1 cellular context compared by ENCODE assay signal in genomic region chr4:89298788-89299152, GRCh38.
TF ChIP-seq lines count a peak whose summit lies in the region.

No MANE protein-coding gene starts in this region.

TF ChIP-seq in HEK293, 187 proteins besides CTCF, POLR2A, EP300 and RAD21 (continued from another document and continues in another):
- TF ChIP-seq, protein P1, sequence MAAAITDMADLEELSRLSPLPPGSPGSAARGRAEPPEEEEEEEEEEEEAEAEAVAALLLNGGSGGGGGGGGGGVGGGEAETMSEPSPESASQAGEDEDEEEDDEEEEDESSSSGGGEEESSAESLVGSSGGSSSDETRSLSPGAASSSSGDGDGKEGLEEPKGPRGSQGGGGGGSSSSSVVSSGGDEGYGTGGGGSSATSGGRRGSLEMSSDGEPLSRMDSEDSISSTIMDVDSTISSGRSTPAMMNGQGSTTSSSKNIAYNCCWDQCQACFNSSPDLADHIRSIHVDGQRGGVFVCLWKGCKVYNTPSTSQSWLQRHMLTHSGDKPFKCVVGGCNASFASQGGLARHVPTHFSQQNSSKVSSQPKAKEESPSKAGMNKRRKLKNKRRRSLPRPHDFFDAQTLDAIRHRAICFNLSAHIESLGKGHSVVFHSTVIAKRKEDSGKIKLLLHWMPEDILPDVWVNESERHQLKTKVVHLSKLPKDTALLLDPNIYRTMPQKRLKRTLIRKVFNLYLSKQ (tag by site-specific recombination; IDR thresholded peaks at IDR 0.05; ENCODE audit: borderline replicate concordance): no peak
- no peak for TF ChIP-seq ZNF704 (tag by site-specific recombination; IDR thresholded peaks at IDR 0.05)
- TF ChIP-seq ZNF302 (tag by site-specific recombination; IDR thresholded peaks at IDR 0.05; ENCODE audit: low read depth): no peak
- TF ChIP-seq ZNF184 (tag by site-specific recombination; IDR thresholded peaks at IDR 0.05): no peak
- no peak for TF ChIP-seq ZBTB17 (tag by site-specific recombination; IDR thresholded peaks at IDR 0.05)
- TF ChIP-seq, protein P2, sequence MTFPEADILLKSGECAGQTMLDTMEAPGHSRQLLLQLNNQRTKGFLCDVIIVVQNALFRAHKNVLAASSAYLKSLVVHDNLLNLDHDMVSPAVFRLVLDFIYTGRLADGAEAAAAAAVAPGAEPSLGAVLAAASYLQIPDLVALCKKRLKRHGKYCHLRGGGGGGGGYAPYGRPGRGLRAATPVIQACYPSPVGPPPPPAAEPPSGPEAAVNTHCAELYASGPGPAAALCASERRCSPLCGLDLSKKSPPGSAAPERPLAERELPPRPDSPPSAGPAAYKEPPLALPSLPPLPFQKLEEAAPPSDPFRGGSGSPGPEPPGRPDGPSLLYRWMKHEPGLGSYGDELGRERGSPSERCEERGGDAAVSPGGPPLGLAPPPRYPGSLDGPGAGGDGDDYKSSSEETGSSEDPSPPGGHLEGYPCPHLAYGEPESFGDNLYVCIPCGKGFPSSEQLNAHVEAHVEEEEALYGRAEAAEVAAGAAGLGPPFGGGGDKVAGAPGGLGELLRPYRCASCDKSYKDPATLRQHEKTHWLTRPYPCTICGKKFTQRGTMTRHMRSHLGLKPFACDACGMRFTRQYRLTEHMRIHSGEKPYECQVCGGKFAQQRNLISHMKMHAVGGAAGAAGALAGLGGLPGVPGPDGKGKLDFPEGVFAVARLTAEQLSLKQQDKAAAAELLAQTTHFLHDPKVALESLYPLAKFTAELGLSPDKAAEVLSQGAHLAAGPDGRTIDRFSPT (tag by site-specific recombination; IDR thresholded peaks at IDR 0.05): no peak
- TF ChIP-seq ZFHX2 (tag by site-specific recombination; conservative IDR thresholded peaks at IDR 0.05): no peak
- TF ChIP-seq ZNF155 (tag by site-specific recombination; IDR thresholded peaks at IDR 0.05): no peak
- no peak for TF ChIP-seq ZNF596 (tag by site-specific recombination; IDR thresholded peaks at IDR 0.05)
- no peak for TF ChIP-seq ZNF391 (tag by site-specific recombination; IDR thresholded peaks at IDR 0.05; ENCODE audit: borderline replicate concordance, low read depth)
- TF ChIP-seq ZNF274 (IDR thresholded peaks at IDR 0.05; ENCODE audit: low read length): no peak
- no peak for TF ChIP-seq ZNF274 (tag by site-specific recombination; IDR thresholded peaks at IDR 0.05; ENCODE audit: borderline replicate concordance)
- no peak for TF ChIP-seq ZNF416 (tag by site-specific recombination; IDR thresholded peaks at IDR 0.05)
- peak; percentile 73 for TF ChIP-seq ZBTB44 (tag by site-specific recombination; IDR thresholded peaks at IDR 0.05)
- no peak for TF ChIP-seq ZNF138 (tag by site-specific recombination; IDR thresholded peaks at IDR 0.05; ENCODE audit: borderline replicate concordance)
- TF ChIP-seq ZNF660 (tag by site-specific recombination; IDR thresholded peaks at IDR 0.05): 0 out of 2 replicates have a peak, but pooled peaks have one; percentile 45
- TF ChIP-seq MZF1 (tag by site-specific recombination; IDR thresholded peaks at IDR 0.05; ENCODE audit: borderline replicate concordance): no peak
- no peak for TF ChIP-seq ZNF121 (tag by site-specific recombination; IDR thresholded peaks at IDR 0.05)
- TF ChIP-seq ZNF677 (tag by site-specific recombination; IDR thresholded peaks at IDR 0.05): no peak
- no peak for TF ChIP-seq ZNF555 (tag by site-specific recombination; conservative IDR thresholded peaks at IDR 0.05)
- TF ChIP-seq KLF9 (tag by site-specific recombination; IDR thresholded peaks at IDR 0.05; ENCODE audit: low read depth): no peak
- no peak for TF ChIP-seq ZNF837 (tag by site-specific recombination; IDR thresholded peaks at IDR 0.05)
- TF ChIP-seq, protein P3, sequence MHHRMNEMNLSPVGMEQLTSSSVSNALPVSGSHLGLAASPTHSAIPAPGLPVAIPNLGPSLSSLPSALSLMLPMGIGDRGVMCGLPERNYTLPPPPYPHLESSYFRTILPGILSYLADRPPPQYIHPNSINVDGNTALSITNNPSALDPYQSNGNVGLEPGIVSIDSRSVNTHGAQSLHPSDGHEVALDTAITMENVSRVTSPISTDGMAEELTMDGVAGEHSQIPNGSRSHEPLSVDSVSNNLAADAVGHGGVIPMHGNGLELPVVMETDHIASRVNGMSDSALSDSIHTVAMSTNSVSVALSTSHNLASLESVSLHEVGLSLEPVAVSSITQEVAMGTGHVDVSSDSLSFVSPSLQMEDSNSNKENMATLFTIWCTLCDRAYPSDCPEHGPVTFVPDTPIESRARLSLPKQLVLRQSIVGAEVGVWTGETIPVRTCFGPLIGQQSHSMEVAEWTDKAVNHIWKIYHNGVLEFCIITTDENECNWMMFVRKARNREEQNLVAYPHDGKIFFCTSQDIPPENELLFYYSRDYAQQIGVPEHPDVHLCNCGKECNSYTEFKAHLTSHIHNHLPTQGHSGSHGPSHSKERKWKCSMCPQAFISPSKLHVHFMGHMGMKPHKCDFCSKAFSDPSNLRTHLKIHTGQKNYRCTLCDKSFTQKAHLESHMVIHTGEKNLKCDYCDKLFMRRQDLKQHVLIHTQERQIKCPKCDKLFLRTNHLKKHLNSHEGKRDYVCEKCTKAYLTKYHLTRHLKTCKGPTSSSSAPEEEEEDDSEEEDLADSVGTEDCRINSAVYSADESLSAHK (tag by site-specific recombination; IDR thresholded peaks at IDR 0.05): peak; percentile 45
- no peak for TF ChIP-seq ZNF701 (tag by site-specific recombination; IDR thresholded peaks at IDR 0.05)
- TF ChIP-seq, protein P4, sequence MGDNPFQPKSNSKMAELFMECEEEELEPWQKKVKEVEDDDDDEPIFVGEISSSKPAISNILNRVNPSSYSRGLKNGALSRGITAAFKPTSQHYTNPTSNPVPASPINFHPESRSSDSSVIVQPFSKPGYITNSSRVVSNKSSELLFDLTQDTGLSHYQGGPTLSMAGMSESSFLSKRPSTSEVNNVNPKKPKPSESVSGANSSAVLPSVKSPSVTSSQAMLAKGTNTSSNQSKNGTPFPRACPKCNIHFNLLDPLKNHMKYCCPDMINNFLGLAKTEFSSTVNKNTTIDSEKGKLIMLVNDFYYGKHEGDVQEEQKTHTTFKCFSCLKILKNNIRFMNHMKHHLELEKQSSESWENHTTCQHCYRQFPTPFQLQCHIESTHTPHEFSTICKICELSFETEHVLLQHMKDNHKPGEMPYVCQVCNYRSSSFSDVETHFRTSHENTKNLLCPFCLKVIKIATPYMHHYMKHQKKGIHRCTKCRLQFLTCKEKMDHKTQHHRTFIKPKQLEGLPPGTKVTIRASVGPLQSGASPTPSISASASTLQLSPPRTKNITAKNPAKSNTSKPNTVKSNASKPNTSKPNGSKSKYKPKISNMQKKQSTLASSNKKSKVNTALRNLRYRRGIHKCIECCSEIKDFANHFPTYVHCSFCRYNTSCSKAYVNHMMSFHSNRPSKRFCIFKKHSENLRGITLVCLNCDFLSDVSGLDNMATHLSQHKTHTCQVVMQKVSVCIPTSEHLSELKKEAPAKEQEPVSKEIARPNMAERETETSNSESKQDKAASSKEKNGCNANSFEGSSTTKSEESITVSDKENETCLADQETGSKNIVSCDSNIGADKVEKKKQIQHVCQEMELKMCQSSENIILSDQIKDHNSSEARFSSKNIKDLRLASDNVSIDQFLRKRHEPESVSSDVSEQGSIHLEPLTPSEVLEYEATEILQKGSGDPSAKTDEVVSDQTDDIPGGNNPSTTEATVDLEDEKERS (tag by site-specific recombination; IDR thresholded peaks at IDR 0.05): no peak
- no peak for TF ChIP-seq ZNF112 (tag by site-specific recombination; IDR thresholded peaks at IDR 0.05)
- TF ChIP-seq, protein P5, sequence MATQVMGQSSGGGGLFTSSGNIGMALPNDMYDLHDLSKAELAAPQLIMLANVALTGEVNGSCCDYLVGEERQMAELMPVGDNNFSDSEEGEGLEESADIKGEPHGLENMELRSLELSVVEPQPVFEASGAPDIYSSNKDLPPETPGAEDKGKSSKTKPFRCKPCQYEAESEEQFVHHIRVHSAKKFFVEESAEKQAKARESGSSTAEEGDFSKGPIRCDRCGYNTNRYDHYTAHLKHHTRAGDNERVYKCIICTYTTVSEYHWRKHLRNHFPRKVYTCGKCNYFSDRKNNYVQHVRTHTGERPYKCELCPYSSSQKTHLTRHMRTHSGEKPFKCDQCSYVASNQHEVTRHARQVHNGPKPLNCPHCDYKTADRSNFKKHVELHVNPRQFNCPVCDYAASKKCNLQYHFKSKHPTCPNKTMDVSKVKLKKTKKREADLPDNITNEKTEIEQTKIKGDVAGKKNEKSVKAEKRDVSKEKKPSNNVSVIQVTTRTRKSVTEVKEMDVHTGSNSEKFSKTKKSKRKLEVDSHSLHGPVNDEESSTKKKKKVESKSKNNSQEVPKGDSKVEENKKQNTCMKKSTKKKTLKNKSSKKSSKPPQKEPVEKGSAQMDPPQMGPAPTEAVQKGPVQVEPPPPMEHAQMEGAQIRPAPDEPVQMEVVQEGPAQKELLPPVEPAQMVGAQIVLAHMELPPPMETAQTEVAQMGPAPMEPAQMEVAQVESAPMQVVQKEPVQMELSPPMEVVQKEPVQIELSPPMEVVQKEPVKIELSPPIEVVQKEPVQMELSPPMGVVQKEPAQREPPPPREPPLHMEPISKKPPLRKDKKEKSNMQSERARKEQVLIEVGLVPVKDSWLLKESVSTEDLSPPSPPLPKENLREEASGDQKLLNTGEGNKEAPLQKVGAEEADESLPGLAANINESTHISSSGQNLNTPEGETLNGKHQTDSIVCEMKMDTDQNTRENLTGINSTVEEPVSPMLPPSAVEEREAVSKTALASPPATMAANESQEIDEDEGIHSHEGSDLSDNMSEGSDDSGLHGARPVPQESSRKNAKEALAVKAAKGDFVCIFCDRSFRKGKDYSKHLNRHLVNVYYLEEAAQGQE (tag by site-specific recombination; IDR thresholded peaks at IDR 0.05): no peak
- TF ChIP-seq KLF17 (tag by site-specific recombination; IDR thresholded peaks at IDR 0.05): no peak
- no peak for TF ChIP-seq ZNF248 (tag by site-specific recombination; IDR thresholded peaks at IDR 0.05)
- TF ChIP-seq, protein P6, sequence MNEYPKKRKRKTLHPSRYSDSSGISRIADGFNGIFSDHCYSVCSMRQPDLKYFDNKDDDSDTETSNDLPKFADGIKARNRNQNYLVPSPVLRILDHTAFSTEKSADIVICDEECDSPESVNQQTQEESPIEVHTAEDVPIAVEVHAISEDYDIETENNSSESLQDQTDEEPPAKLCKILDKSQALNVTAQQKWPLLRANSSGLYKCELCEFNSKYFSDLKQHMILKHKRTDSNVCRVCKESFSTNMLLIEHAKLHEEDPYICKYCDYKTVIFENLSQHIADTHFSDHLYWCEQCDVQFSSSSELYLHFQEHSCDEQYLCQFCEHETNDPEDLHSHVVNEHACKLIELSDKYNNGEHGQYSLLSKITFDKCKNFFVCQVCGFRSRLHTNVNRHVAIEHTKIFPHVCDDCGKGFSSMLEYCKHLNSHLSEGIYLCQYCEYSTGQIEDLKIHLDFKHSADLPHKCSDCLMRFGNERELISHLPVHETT (tag by site-specific recombination; IDR thresholded peaks at IDR 0.05): 0 out of 2 replicates have a peak, but pooled peaks have one; percentile 22
- TF ChIP-seq ZFP41 (tag by site-specific recombination; IDR thresholded peaks at IDR 0.05; ENCODE audit: borderline replicate concordance): no peak
- TF ChIP-seq ZNF501 (tag by site-specific recombination; IDR thresholded peaks at IDR 0.05): no peak
- TF ChIP-seq SCRT1 (tag by site-specific recombination; IDR thresholded peaks at IDR 0.05; ENCODE audit: borderline replicate concordance): no peak
- TF ChIP-seq YY2 (tag by site-specific recombination; IDR thresholded peaks at IDR 0.05): no peak
- peak; percentile 74 for TF ChIP-seq ZNF843 (tag by site-specific recombination; IDR thresholded peaks at IDR 0.05)
- TF ChIP-seq ZNF624 (tag by site-specific recombination; IDR thresholded peaks at IDR 0.05): no peak
- TF ChIP-seq ZNF221 (tag by site-specific recombination; IDR thresholded peaks at IDR 0.05; ENCODE audit: borderline replicate concordance): no peak
- no peak for TF ChIP-seq HOXC10 (CRISPR knock-in tag; IDR thresholded peaks at IDR 0.05)
- TF ChIP-seq ZNF37A (tag by site-specific recombination; IDR thresholded peaks at IDR 0.05): no peak
- TF ChIP-seq ZNF214 (tag by site-specific recombination; IDR thresholded peaks at IDR 0.05; ENCODE audit: borderline replicate concordance): no peak
- no peak for TF ChIP-seq BCL11B (tag by site-specific recombination; IDR thresholded peaks at IDR 0.05; ENCODE audit: low read depth)
- TF ChIP-seq, protein P7, sequence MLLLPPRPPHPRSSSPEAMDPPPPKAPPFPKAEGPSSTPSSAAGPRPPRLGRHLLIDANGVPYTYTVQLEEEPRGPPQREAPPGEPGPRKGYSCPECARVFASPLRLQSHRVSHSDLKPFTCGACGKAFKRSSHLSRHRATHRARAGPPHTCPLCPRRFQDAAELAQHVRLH (tag by site-specific recombination; IDR thresholded peaks at IDR 0.05): peak; percentile 18; the same call in 1 of the 2 replicates
- peak; percentile 48; the same call in 1 of the 2 replicates for TF ChIP-seq GFI1B (tag by site-specific recombination; IDR thresholded peaks at IDR 0.05)
- no peak for TF ChIP-seq ZNF266 (tag by site-specific recombination; IDR thresholded peaks at IDR 0.05; ENCODE audit: low read depth)
- no peak for TF ChIP-seq ZNF473 (tag by site-specific recombination; IDR thresholded peaks at IDR 0.05)
- no peak for TF ChIP-seq ZNF324 (tag by site-specific recombination; IDR thresholded peaks at IDR 0.05)
- no peak for TF ChIP-seq ZNF530 (tag by site-specific recombination; IDR thresholded peaks at IDR 0.05; ENCODE audit: low read depth)
- TF ChIP-seq ZNF768 (tag by site-specific recombination; IDR thresholded peaks at IDR 0.05): no peak
- TF ChIP-seq ZNF514 (tag by site-specific recombination; IDR thresholded peaks at IDR 0.05): no peak
- TF ChIP-seq ZNF350 (tag by site-specific recombination; IDR thresholded peaks at IDR 0.05): no peak
